In the genomic region with DNA sequence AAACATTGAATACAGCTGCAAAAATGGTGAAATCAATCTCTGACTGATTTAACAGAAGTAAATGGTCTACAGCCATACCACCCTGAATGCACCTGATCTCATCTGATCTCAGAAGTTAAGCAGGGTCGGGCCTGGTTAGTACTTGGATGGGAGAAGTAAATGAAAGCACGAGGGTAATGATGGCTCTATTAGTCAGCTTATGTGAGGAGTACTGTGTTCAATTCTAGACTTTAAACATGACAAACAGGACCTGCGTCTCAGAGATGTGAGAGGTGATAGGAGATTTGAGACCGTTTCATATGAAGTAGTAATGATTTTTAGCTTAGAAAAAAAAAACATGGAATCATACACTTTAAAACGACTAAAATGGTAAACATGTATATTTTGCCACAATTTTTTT, we compare ENCODE assay signal across 18 cellular contexts.
"Had no signal": no experiment of that assay in that cellular context is flagged by ENCODE, and none has a peak within 500 bp of the region (broad histone marks: within the 10 kb centered on the region; RNA-seq: fewer than 3 reads in every experiment).

No MANE protein-coding gene starts in this region.

- H3K4me3 ChIP-seq: adrenal gland, breast epithelium, coronary artery, gastrocnemius medialis, left lung, spleen, stomach, vagina had no signal

- H3K27me3 Mint-ChIP-seq: activated B cell treated with CpG ODN at 0.5 μM for 24 hours had no signal

- H3K9me3 Mint-ChIP-seq: nephron had no signal

- FAIRE-seq: astrocyte had no signal

- H3K27ac Mint-ChIP-seq: activated B cell treated with CpG ODN at 0.5 μM for 24 hours, nephron had no signal

- H3K4me3 Mint-ChIP-seq: activated B cell treated with CpG ODN at 0.5 μM for 24 hours, nephron had no signal

- H3K4me1 Mint-ChIP-seq: nephron had no signal

- DNase-seq: activated B cell treated with CpG ODN at 0.5 μM for 24 hours; activated CD4-positive, alpha-beta T cell treated with anti-CD3 and anti-CD28 coated beads, Interleukin-2, amount 50 U/mL, for 4 hours; activated effector memory CD4-positive, alpha-beta T cell treated with anti-CD3 and anti-CD28 coated beads, Interleukin-2, amount 50 U/mL, for 16 hours; activated naive CD4-positive, alpha-beta T cell treated with anti-CD3 and anti-CD28 coated beads, Interleukin-2, amount 50 U/mL, for 16 hours; adrenal gland; gastrocnemius medialis; head of caudate nucleus; left lung; midbrain; spleen; stomach; T-helper 9 cell; trophoblast cell had no signal
